8 cellular contexts compared by ENCODE assay signal in genomic region chr14:103123128-103123633, GRCh38. TPM values are rescaled to one million over a fixed set of nuclear protein-coding genes. Genes with fewer than 3 reads are reported as not detected.
DNase-seq lines count a peak whose midpoint lies in the region; ATAC-seq and TF ChIP-seq lines count a peak whose summit lies in the region.

Gene TNFAIP2 (plus strand): TSS chr14:103123461. CDS start chr14:103126458, 2,997 bp downstream.

- H3K4me1 Mint-ChIP-seq in mesothelial cell of epicardium = peaks cover 27% of the 10 kb centered on the region
- peaks cover 6% of the 10 kb centered on the region for H3K4me1 Mint-ChIP-seq in glutamatergic neuron (ENCODE audit: low read depth, unreplicated experiment)

- peak within 1 kb of the TSS; percentile 28 to 71 (median 54) for H3K4me3 ChIP-seq in dorsolateral prefrontal cortex
- H3K4me3 ChIP-seq in urinary bladder (ENCODE audit: low read depth, low read length) = peak within 1 kb of the TSS; percentile 64

- ATAC-seq in GM18502 (IDR thresholded peaks at IDR 0.05; ENCODE audit: poor library complexity, unreplicated experiment) = no peak

- peaks cover 20% of the 10 kb centered on the region for H3K27me3 Mint-ChIP-seq in mesothelial cell of epicardium (ENCODE audit: low read depth)
- peaks cover 9% of the 10 kb centered on the region for H3K27me3 Mint-ChIP-seq in glutamatergic neuron (ENCODE audit: unreplicated experiment)

- no peaks in the 10 kb centered on the region for H3K36me3 ChIP-seq in urinary bladder (ENCODE audit: insufficient read depth)

- H3K4me1 ChIP-seq in urinary bladder (ENCODE audit: insufficient read depth) = peaks cover 3% of the 10 kb centered on the region

- 2% methylated on average over 61 of the region's 61 CpGs for WGBS in urinary bladder

- intact Hi-C loops in dorsolateral prefrontal cortex (cut with DNase I) = no loop called here

- H3K27ac Mint-ChIP-seq in mesothelial cell of epicardium (peak within 1 kb of the TSS; percentile 94), glutamatergic neuron (ENCODE audit: unreplicated experiment) (no peak within 1 kb of the TSS)

- peak within 1 kb of the TSS in 40 of 59 donors; percentile 9 to 83 (median 56) for H3K27ac ChIP-seq in dorsolateral prefrontal cortex
- H3K27ac ChIP-seq in urinary bladder (ENCODE audit: low read depth) = peak within 1 kb of the TSS; percentile 91

- no peaks in the 10 kb centered on the region for H3K9me3 Mint-ChIP-seq in mesothelial cell of epicardium
- H3K9me3 Mint-ChIP-seq in glutamatergic neuron (ENCODE audit: unreplicated experiment) = peaks cover 2% of the 10 kb centered on the region

- in situ Hi-C loops in Caki2 (cut with HindIII; ENCODE audit: low pct_unique_long_range_greater_than_20kb, low sequenced_read_pairs) = no loop called here

- H3K36me3 Mint-ChIP-seq in mesothelial cell of epicardium = no peaks in the 10 kb centered on the region
- no peaks in the 10 kb centered on the region for H3K36me3 Mint-ChIP-seq in glutamatergic neuron (ENCODE audit: unreplicated experiment)

- TF ChIP-seq CTCF in dorsolateral prefrontal cortex (IDR thresholded peaks at IDR 0.05 in 54 of 56, conservative IDR thresholded peaks at IDR 0.05 in 2 of 56; ENCODE audit: low read depth in 1 of 56, partially characterized antibody in 56 of 56) (no peak), mesothelial cell of epicardium (IDR thresholded peaks at IDR 0.05; ENCODE audit: unreplicated experiment) (no peak), glutamatergic neuron (IDR thresholded peaks at IDR 0.05; ENCODE audit: partially characterized antibody, unreplicated experiment) (no peak)

- DNase-seq in Caki2 (ENCODE audit: low read depth) (peak; percentile 69), M059J (ENCODE audit: low read depth) (no peak), dorsolateral prefrontal cortex (no peak), mesothelial cell of epicardium (ENCODE audit: low spot score in 2 of 2, unreplicated experiment in 2 of 2) (no peak), glutamatergic neuron (no peak)
- DNase-seq in stimulated activated CD4-positive, alpha-beta T cell treated with anti-CD3 and anti-CD28 coated beads, Interleukin-4, amount 100 ng/mL, for 4 hours = no peak

- H3K27me3 ChIP-seq in dorsolateral prefrontal cortex = peaks cover 0 to 22% (median 0%) of the 10 kb centered on the region in 45 donors

- H3K4me3 Mint-ChIP-seq in mesothelial cell of epicardium (peak within 1 kb of the TSS; percentile 62), glutamatergic neuron (ENCODE audit: unreplicated experiment) (no peak within 1 kb of the TSS)

RNA-seq across cellular contexts. Expression of gene TNFAIP2, which starts in this region (rescaled TPM):
- total RNA-seq in Caki2 (2014; rRNA removed; shearing (Covaris generic); ENCODE audit: low replicate concordance) = 124 and 157 TPM in 2 replicates
- total RNA-seq in M059J (2014; rRNA removed; shearing (Covaris generic)) = 89.3 and 135 TPM in 2 replicates
- total RNA-seq in dorsolateral prefrontal cortex = 10 to 100 TPM; 12.6 to 56.2 (median 22.2) TPM
- 101 to 119 TPM (median 108 TPM) in 3 replicates for total RNA-seq in mesothelial cell of epicardium
- 45.7 TPM for total RNA-seq in urinary bladder
- polyA plus RNA-seq in urinary bladder = 169 TPM
- 4.3 TPM for total RNA-seq in glutamatergic neuron (ENCODE audit: unreplicated experiment)
